In the genomic region with DNA sequence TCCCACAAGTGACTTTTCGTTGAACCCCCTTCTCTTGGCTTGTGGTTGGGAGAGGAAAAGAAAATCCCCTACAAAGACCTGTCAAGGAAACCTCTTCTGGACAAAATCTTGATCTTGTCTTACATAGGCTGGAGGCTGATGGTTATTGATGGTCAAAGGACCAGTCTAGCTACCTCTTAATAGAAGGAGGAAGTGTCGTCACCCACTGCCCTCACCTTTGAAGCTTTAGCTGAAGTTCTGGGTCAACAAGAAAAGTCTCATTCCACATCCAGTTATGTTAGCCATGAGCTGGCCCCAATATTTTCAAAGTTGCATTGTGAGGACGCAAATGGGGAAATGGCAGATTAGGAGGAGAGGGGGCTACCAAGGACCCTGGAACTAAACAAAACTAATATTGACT, we compare ENCODE assay signal across 41 cellular contexts. TPM values are rescaled to one million over a fixed set of nuclear protein-coding genes. Genes with fewer than 3 reads are reported as not detected.
"Had no signal": no experiment of that assay in that cellular context is flagged by ENCODE, and none has a peak within 500 bp of the region (broad histone marks: within the 10 kb centered on the region; RNA-seq: fewer than 3 reads in every experiment).

No MANE protein-coding gene starts in this region.

- H3K27ac Mint-ChIP-seq: activated naive CD4-positive, alpha-beta T cell treated with anti-CD3 and anti-CD28 coated beads for 36 hours; activated naive CD4-positive, alpha-beta T cell treated with anti-CD3 and anti-CD28 coated beads, Interleukin-2, amount 10 ng/mL, durations not matched to agents 7 days and 5 days; activated naive CD4-positive, alpha-beta T cell treated with anti-CD3 and anti-CD28 coated beads, Interleukin-2, amount 50 U/mL, for 24 hours; activated naive CD4-positive, alpha-beta T cell treated with anti-CD3 and anti-CD28 coated beads, Interleukin-2, amount 50 U/mL, for 72 hours; activated naive CD8-positive, alpha-beta T cell; activated naive CD8-positive, alpha-beta T cell treated with anti-CD3 and anti-CD28 coated beads for 36 hours; activated naive CD8-positive, alpha-beta T cell treated with anti-CD3 and anti-CD28 coated beads, Interleukin-2, amount 10 ng/mL, durations not matched to agents 7 days and 5 days; activated naive CD8-positive, alpha-beta T cell treated with anti-CD3 and anti-CD28 coated beads, Interleukin-2, amount 50 U/mL, for 24 hours; activated T-cell treated with anti-CD3 and anti-CD28 coated beads, Interleukin-2, amount 50 U/mL, for 24 hours; activated T-cell treated with anti-CD3 and anti-CD28 coated beads, Interleukin-2, amount 50 U/mL, for 72 hours; activated T-helper 1 cell treated with anti-CD3 and anti-CD28 coated beads, Interleukin-12 subunit alpha, Interleukin-12 subunit beta, Interleukin-2, Interleukin-4 antibody, amounts not matched to agents 30 ng/mL and 10 ng/mL and 1 ng/mL, durations not matched to agents 14 hours and 24 hours and 36 hours; activated T-helper 17 cell treated with anti-CD3 and anti-CD28 coated beads, Interleukin-2, amount 50 U/mL, for 72 hours; activated T-helper 2 cell treated with anti-CD3 and anti-CD28 coated beads, Interferon-gamma antibody, Interleukin-2, Interleukin-4, amounts not matched to agents 10 μg/mL and 5 μg/mL and 100 μg/mL, durations not matched to agents 14 hours and 24 hours and 36 hours; brain had no signal

- H3K9me3 ChIP-seq: body of pancreas had no signal

- H3K4me1 Mint-ChIP-seq: activated naive CD4-positive, alpha-beta T cell treated with anti-CD3 and anti-CD28 coated beads, Interleukin-2, amount 10 ng/mL, durations not matched to agents 7 days and 5 days; activated naive CD4-positive, alpha-beta T cell treated with anti-CD3 and anti-CD28 coated beads, Interleukin-2, amount 50 U/mL, for 24 hours; activated naive CD8-positive, alpha-beta T cell treated with anti-CD3 and anti-CD28 coated beads for 36 hours; activated naive CD8-positive, alpha-beta T cell treated with anti-CD3 and anti-CD28 coated beads, Interleukin-2, amount 10 ng/mL, durations not matched to agents 7 days and 5 days; activated naive CD8-positive, alpha-beta T cell treated with anti-CD3 and anti-CD28 coated beads, Interleukin-2, amount 50 U/mL, for 24 hours; activated T-helper 17 cell treated with anti-CD3 and anti-CD28 coated beads, Interleukin-2, amount 50 U/mL, for 72 hours; brain; central memory CD8-positive, alpha-beta T cell had no signal

- H3K4me1 ChIP-seq: adrenal gland, ascending aorta, body of pancreas, breast epithelium had no signal

- H3K36me3 Mint-ChIP-seq: activated naive CD4-positive, alpha-beta T cell treated with anti-CD3 and anti-CD28 coated beads, Interleukin-2, amount 10 ng/mL, durations not matched to agents 7 days and 5 days; activated naive CD8-positive, alpha-beta T cell treated with anti-CD3 and anti-CD28 coated beads, Interleukin-2, amount 10 ng/mL, durations not matched to agents 7 days and 5 days; brain had no signal

- H3K36me3 ChIP-seq: adrenal gland, ascending aorta, brain microvascular endothelial cell, breast epithelium, cardiac muscle cell had no signal

- H3K9me3 Mint-ChIP-seq: activated T-helper 17 cell treated with anti-CD3 and anti-CD28 coated beads, Interleukin-2, amount 50 U/mL, for 72 hours had no signal

- DNase-seq: activated effector memory CD4-positive, alpha-beta T cell treated with anti-CD3 and anti-CD28 coated beads, Interleukin-2, amount 50 U/mL, for 16 hours; activated effector memory CD4-positive, alpha-beta T cell treated with Interleukin-2 at 50 U/mL for 16 hours; activated gamma-delta T cell; activated gamma-delta T cell treated with Interleukin-2 at 50 U/mL for 16 hours; activated naive CD4-positive, alpha-beta T cell; activated naive CD4-positive, alpha-beta T cell treated with anti-CD3 and anti-CD28 coated beads for 36 hours; activated naive CD4-positive, alpha-beta T cell treated with anti-CD3 and anti-CD28 coated beads, Interleukin-2, amount 10 ng/mL, durations not matched to agents 7 days and 5 days; activated naive CD4-positive, alpha-beta T cell treated with anti-CD3 and anti-CD28 coated beads, Interleukin-2, amount 50 U/mL, for 16 hours; activated naive CD4-positive, alpha-beta T cell treated with Interleukin-2 at 50 U/mL for 16 hours; activated naive CD8-positive, alpha-beta T cell treated with anti-CD3 and anti-CD28 coated beads for 36 hours; activated naive CD8-positive, alpha-beta T cell treated with anti-CD3 and anti-CD28 coated beads, Interleukin-2, amount 10 ng/mL, durations not matched to agents 7 days and 5 days; activated naive CD8-positive, alpha-beta T cell treated with anti-CD3 and anti-CD28 coated beads, Interleukin-2, amount 50 U/mL, for 24 hours; activated T-cell treated with anti-CD3 and anti-CD28 coated beads for 4 hours; activated T-cell treated with anti-CD3 and anti-CD28 coated beads, Interleukin-2, amount 50 U/mL, for 1 hour; activated T-cell treated with anti-CD3 and anti-CD28 coated beads, Interleukin-2, amount 50 U/mL, for 24 hours; activated T-cell treated with anti-CD3 and anti-CD28 coated beads, Interleukin-2, amount 50 U/mL, for 4 hours; activated T-cell treated with anti-CD3 and anti-CD28 coated beads, Interleukin-2, amount 50 U/mL, for 48 hours; activated T-cell treated with anti-CD3 and anti-CD28 coated beads, Interleukin-2, amount 50 U/mL, for 72 hours; adrenal gland; amniotic stem cell; amygdala; anterior cingulate cortex; aorta; body of pancreas; brain microvascular endothelial cell; caudate nucleus; central memory CD4-positive, alpha-beta T cell; cerebellar nuclear complex had no signal

- H3K4me3 Mint-ChIP-seq: activated naive CD4-positive, alpha-beta T cell treated with anti-CD3 and anti-CD28 coated beads for 36 hours; activated naive CD4-positive, alpha-beta T cell treated with anti-CD3 and anti-CD28 coated beads, Interleukin-2, amount 10 ng/mL, durations not matched to agents 7 days and 5 days; activated naive CD4-positive, alpha-beta T cell treated with anti-CD3 and anti-CD28 coated beads, Interleukin-2, amount 50 U/mL, for 24 hours; activated naive CD8-positive, alpha-beta T cell; activated naive CD8-positive, alpha-beta T cell treated with anti-CD3 and anti-CD28 coated beads for 36 hours; activated naive CD8-positive, alpha-beta T cell treated with anti-CD3 and anti-CD28 coated beads, Interleukin-2, amount 10 ng/mL, durations not matched to agents 7 days and 5 days; activated naive CD8-positive, alpha-beta T cell treated with anti-CD3 and anti-CD28 coated beads, Interleukin-2, amount 50 U/mL, for 24 hours; activated T-cell treated with anti-CD3 and anti-CD28 coated beads, Interleukin-2, amount 50 U/mL, for 24 hours; activated T-cell treated with anti-CD3 and anti-CD28 coated beads, Interleukin-2, amount 50 U/mL, for 4 hours; activated T-cell treated with anti-CD3 and anti-CD28 coated beads, Interleukin-2, amount 50 U/mL, for 72 hours; activated T-helper 1 cell treated with anti-CD3 and anti-CD28 coated beads, Interleukin-12 subunit alpha, Interleukin-12 subunit beta, Interleukin-2, Interleukin-4 antibody, amounts not matched to agents 30 ng/mL and 10 ng/mL and 1 ng/mL, durations not matched to agents 14 hours and 24 hours and 36 hours; activated T-helper 17 cell treated with anti-CD3 and anti-CD28 coated beads, Interleukin-2, amount 50 U/mL, for 72 hours; brain; central memory CD8-positive, alpha-beta T cell had no signal

- H3K27ac ChIP-seq: adrenal gland, ascending aorta, body of pancreas, brain microvascular endothelial cell, breast epithelium, cardiac muscle cell had no signal

- H3K4me3 ChIP-seq: adrenal gland, ascending aorta, body of pancreas, breast epithelium, cardiac muscle cell had no signal

- ATAC-seq: activated naive CD4-positive, alpha-beta T cell treated with anti-CD3 and anti-CD28 coated beads, Interleukin-2, amount 50 U/mL, for 72 hours; activated naive CD8-positive, alpha-beta T cell treated with anti-CD3 and anti-CD28 coated beads, Interleukin-2, amount 50 U/mL, for 24 hours; activated T-cell treated with anti-CD3 and anti-CD28 coated beads, Interleukin-2, amount 50 U/mL, for 4 hours; activated T-cell treated with anti-CD3 and anti-CD28 coated beads, Interleukin-2, amount 50 U/mL, for 72 hours; activated T-helper 17 cell treated with anti-CD3 and anti-CD28 coated beads, Interleukin-2, amount 50 U/mL, for 72 hours; body of pancreas had no signal

- H3K27me3 ChIP-seq: ascending aorta, body of pancreas, brain microvascular endothelial cell had no signal

RNA-seq across cellular contexts. Expression of a gene that starts 6.2 kb away (rescaled TPM):
- total RNA-seq: activated naive CD8-positive, alpha-beta T cell treated with anti-CD3 and anti-CD28 coated beads for 36 hours; activated naive CD8-positive, alpha-beta T cell treated with anti-CD3 and anti-CD28 coated beads, Interleukin-2, amount 10 ng/mL, durations not matched to agents 7 days and 5 days; aorta; bronchial epithelial cell; cardiac septum had no signal
- polyA plus RNA-seq: aorta had no signal
